Comparison of ENCODE assay signal across 27 cellular contexts in the genomic region with DNA sequence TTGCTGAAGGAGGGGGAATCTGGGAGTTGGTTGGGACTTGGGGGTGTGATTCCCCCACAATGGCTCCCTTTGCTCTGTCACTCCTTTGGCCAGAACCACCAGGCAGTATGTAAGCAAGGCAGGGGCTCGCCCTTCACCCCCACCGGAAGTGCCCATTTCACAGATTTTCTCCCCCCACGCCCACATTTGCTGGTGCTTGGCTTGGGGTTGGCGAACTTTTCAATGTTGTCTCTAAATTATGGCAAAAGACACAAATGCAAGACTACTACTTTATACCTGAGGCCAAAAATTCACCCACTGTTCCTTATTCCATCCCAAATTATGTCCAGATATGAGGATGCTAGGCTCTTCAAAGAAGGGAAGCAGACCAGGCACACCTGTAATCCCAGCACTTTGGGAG.
"Had no signal": no experiment of that assay in that cellular context is flagged by ENCODE, and none has a peak within 500 bp of the region (broad histone marks: within the 10 kb centered on the region; RNA-seq: fewer than 3 reads in every experiment).

No MANE protein-coding gene starts in this region.

- H3K4me1 ChIP-seq: neural progenitor cell, pancreas, psoas muscle, testis, upper lobe of right lung, uterus had no signal

- H3K36me3 ChIP-seq: pancreas, suprapubic skin, upper lobe of right lung, uterus had no signal

- FAIRE-seq: pancreas had no signal

- H2AFZ ChIP-seq: neural progenitor cell had no signal

- H3K4me2 ChIP-seq: neural progenitor cell, smooth muscle cell had no signal

- ATAC-seq: naive thymus-derived CD4-positive, alpha-beta T cell; natural killer cell; pancreas; psoas muscle; right cardiac atrium; sciatic nerve; stimulated activated memory B cell treated with anti-CD40 and anti-IgM and Interleukin-4, amounts not matched to agents 10 μg/mL and 1 μg/mL and 100 μg/mL, for 72 hours; stimulated activated naive CD8-positive, alpha-beta T cell treated with anti-CD3 and anti-CD28 coated beads, Interleukin-15, amount 100 ng/mL, for 72 hours; stimulated activated naive CD8-positive, alpha-beta T cell treated with anti-CD3 and anti-CD28 coated beads, Interleukin-15, Interleukin-2, amounts not matched to agents 100 U/mL and 50 U/mL, for 24 hours; upper lobe of right lung had no signal

- H3K9me3 ChIP-seq: testis had no signal

- H3K9ac ChIP-seq: neural progenitor cell had no signal

- H3K27me3 ChIP-seq: neural progenitor cell, pancreas, testis, upper lobe of right lung, uterus had no signal

- H3K4me3 ChIP-seq: neural progenitor cell, pancreas, psoas muscle, skin epidermis, smooth muscle cell, spleen, suprapubic skin, testis, tibial artery, transverse colon, upper lobe of right lung, uterus had no signal

- H3K27ac ChIP-seq: neural progenitor cell, pancreas, psoas muscle, skin epidermis, spleen, suprapubic skin, testis, tibial artery, transverse colon, upper lobe of right lung, uterus had no signal

- DNase-seq: naive thymus-derived CD4-positive, alpha-beta T cell; natural killer cell; occipital lobe; pancreas; psoas muscle; right cardiac atrium; spleen; stimulated activated CD4-positive, alpha-beta T cell treated with anti-CD3 and anti-CD28 coated beads, Interleukin-12 subunit alpha, Interleukin-12 subunit beta, amount 100 ng/mL, for 4 hours; stimulated activated CD4-positive, alpha-beta T cell treated with anti-CD3 and anti-CD28 coated beads, Interleukin-1b, Interleukin-23, amount 100 ng/mL, for 48 hours; stimulated activated CD4-positive, alpha-beta T cell treated with anti-CD3 and anti-CD28 coated beads, Interleukin-4, amount 100 ng/mL, for 1 hour; stimulated activated CD4-positive, alpha-beta T cell treated with anti-CD3 and anti-CD28 coated beads, Interleukin-4, amount 100 ng/mL, for 4 hours; stimulated activated CD8-positive, alpha-beta memory T cell treated with anti-CD3 and anti-CD28 coated beads, Interleukin-4, amount 100 ng/mL, for 48 hours; stimulated activated naive CD4-positive, alpha-beta T cell; stimulated activated naive CD8-positive, alpha-beta T cell treated with anti-CD3 and anti-CD28 coated beads, Interleukin-15, amount 100 ng/mL, for 72 hours; stimulated activated naive CD8-positive, alpha-beta T cell treated with anti-CD3 and anti-CD28 coated beads, Interleukin-15, Interleukin-2, amounts not matched to agents 100 U/mL and 50 U/mL, for 24 hours; substantia nigra; testis; tibial artery; transverse colon; upper lobe of right lung; uterus had no signal
